17 cellular contexts compared by ENCODE assay signal in genomic region chr3:144364797-144365196, GRCh38.
DNase-seq lines count a peak whose midpoint lies in the region; ATAC-seq and TF ChIP-seq lines count a peak whose summit lies in the region.
"Had no signal": no experiment of that assay in that cellular context is flagged by ENCODE, and none has a peak within 500 bp of the region (broad histone marks: within the 10 kb centered on the region; RNA-seq: fewer than 3 reads in every experiment).

No MANE protein-coding gene starts in this region.

- no peak overlapping the region for H3K27ac ChIP-seq in left lung

- peaks cover 0 to 23% of the 10 kb centered on the region in 2 donors for H3K9me3 ChIP-seq in left lung
- H3K9me3 ChIP-seq: MG63 had no signal

- intact Hi-C loops in left lung (cut with DNase I), result no loop called here

- H3K36me3 ChIP-seq in left lung, result no peaks in the 10 kb centered on the region
- H3K36me3 ChIP-seq: MG63 had no signal

- no peak for ATAC-seq in HG03469 (IDR thresholded peaks at IDR 0.05; ENCODE audit: unreplicated experiment)
- ATAC-seq in left lung, result no peak

- H3K27me3 ChIP-seq in left lung, result no peaks in the 10 kb centered on the region
- H3K27me3 ChIP-seq: MG63 had no signal

- no peak overlapping the region for H3K4me3 ChIP-seq in foreskin fibroblast (ENCODE audit: low read depth in 1 of 2, low read length in 2 of 2)
- no peak overlapping the region for H3K4me3 ChIP-seq in left lung
- H3K4me3 ChIP-seq: MG63 had no signal

- no peaks in the 10 kb centered on the region for H3K4me1 ChIP-seq in left lung

- DNase-seq in EH (ENCODE audit: low read depth), result peak; percentile 5
- peak; percentile 33 for DNase-seq in NCI-H82 treated with DMSO at 0.1 percent for 48 hours (lab: John Stamatoyannopoulos, UW; ENCODE audit: unreplicated experiment)
- DNase-seq in foreskin fibroblast, result peak; percentile 12 to 49
- peak; percentile 30 for DNase-seq in non-pigmented ciliary epithelial cell (ENCODE audit: low read depth)
- DNase-seq in stimulated activated CD8-positive, alpha-beta memory T cell treated with anti-CD3 and anti-CD28 coated beads, Interleukin-4, amount 100 ng/mL, for 48 hours, result no peak
- DNase-seq in left lung, result no peak
- DNase-seq: CD4-positive, alpha-beta T cell; GOT3; Kasumi-1; MG63; NCI-H1092 treated with DMSO at 0.1 percent for 48 hours; NCI-H2081; NCI-H2171 treated with DMSO at 0.1 percent for 48 hours; NCI-H446 treated with DMSO at 0.1 percent for 48 hours; OCI-M1; Right ventricle myocardium superior had no signal

- TF ChIP-seq CTCF in foreskin fibroblast (IDR thresholded peaks at IDR 0.05; ENCODE audit: low read depth, low read length), result no peak
- TF ChIP-seq CTCF in left lung (IDR thresholded peaks at IDR 0.05), result no peak

Comparison
In these comparisons a context has a peak if more than half of its experiments do, and no peak if none do; other contexts are left out.
1. DNase-seq: peak in EH (single experiment), NCI-H82 treated with DMSO at 0.1 percent for 48 hours (single experiment), foreskin fibroblast (2 of 2) and non-pigmented ciliary epithelial cell (single experiment); none in stimulated activated CD8-positive, alpha-beta memory T cell treated with anti-CD3 and anti-CD28 coated beads, Interleukin-4, amount 100 ng/mL, for 48 hours (single experiment) and left lung (0 of 2).